In genomic region chr16:50909831-50910697, GRCh38 we compare ENCODE assay signal across 1 cellular context.
TF ChIP-seq lines count a peak whose summit lies in the region.

No MANE protein-coding gene starts in this region.

TF ChIP-seq in WTC11, 78 proteins besides CTCF, POLR2A, EP300 and RAD21 (continued from another document):
- TF ChIP-seq E2F1 (CRISPR knock-in tag; IDR thresholded peaks at IDR 0.05) (no peak), RELA (CRISPR knock-in tag; IDR thresholded peaks at IDR 0.05; ENCODE audit: borderline replicate concordance) (no peak), JUN (CRISPR knock-in tag; IDR thresholded peaks at IDR 0.05) (no peak), FOXP4 (CRISPR knock-in tag; IDR thresholded peaks at IDR 0.05) (no peak), ELF4 (CRISPR knock-in tag; IDR thresholded peaks at IDR 0.05; ENCODE audit: low read depth) (no peak), ATF2 (CRISPR knock-in tag; IDR thresholded peaks at IDR 0.05; ENCODE audit: borderline replicate concordance, low read depth) (no peak), TEAD4 (CRISPR knock-in tag; IDR thresholded peaks at IDR 0.05) (no peak), RORB (CRISPR knock-in tag; IDR thresholded peaks at IDR 0.05) (no peak), USF2 (CRISPR knock-in tag; IDR thresholded peaks at IDR 0.05) (no peak), MLX (CRISPR knock-in tag; IDR thresholded peaks at IDR 0.05) (no peak), ERG (CRISPR knock-in tag; IDR thresholded peaks at IDR 0.05) (no peak)
